Comparison of ENCODE assay signal across 1 cellular context in the genomic region with DNA sequence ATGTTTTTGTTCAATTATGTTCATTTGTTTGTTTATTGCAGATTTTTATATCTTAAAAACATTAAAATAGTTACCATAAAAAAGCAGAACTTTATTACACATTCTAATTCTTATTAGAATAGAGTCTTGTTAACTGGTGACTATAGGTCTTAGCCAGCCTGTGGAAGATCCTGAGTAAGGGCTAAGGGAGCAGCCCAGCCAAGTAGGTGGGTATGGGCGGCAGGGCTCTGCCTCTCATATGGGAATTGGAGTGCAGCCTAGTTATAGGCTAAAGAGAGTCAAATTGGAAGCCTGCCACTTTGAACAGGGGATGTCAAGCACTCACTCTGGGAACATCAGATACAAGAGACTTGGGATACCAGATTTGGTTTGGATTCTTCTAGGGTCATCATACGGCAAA.
TF ChIP-seq lines count a peak whose summit lies in the region.

No MANE protein-coding gene starts in this region.

TF ChIP-seq in HCT116, 20 proteins besides CTCF, POLR2A, EP300 and RAD21 (continued from another document):
- TF ChIP-seq, protein P1, sequence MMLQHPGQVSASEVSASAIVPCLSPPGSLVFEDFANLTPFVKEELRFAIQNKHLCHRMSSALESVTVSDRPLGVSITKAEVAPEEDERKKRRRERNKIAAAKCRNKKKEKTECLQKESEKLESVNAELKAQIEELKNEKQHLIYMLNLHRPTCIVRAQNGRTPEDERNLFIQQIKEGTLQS (IDR thresholded peaks at IDR 0.05): no peak
- TF ChIP-seq, protein P2, sequence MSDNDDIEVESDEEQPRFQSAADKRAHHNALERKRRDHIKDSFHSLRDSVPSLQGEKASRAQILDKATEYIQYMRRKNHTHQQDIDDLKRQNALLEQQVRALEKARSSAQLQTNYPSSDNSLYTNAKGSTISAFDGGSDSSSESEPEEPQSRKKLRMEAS (IDR thresholded peaks at IDR 0.05): no peak
- no peak for TF ChIP-seq EZH2 (IDR thresholded peaks at IDR 0.05)
- no peak for TF ChIP-seq YY1 (IDR thresholded peaks at IDR 0.05; ENCODE audit: extremely low read depth, insufficient replicate concordance, low read depth, low read length)
- no peak for TF ChIP-seq FOSL1 (IDR thresholded peaks at IDR 0.05; ENCODE audit: low read depth)
- TF ChIP-seq, protein P3, sequence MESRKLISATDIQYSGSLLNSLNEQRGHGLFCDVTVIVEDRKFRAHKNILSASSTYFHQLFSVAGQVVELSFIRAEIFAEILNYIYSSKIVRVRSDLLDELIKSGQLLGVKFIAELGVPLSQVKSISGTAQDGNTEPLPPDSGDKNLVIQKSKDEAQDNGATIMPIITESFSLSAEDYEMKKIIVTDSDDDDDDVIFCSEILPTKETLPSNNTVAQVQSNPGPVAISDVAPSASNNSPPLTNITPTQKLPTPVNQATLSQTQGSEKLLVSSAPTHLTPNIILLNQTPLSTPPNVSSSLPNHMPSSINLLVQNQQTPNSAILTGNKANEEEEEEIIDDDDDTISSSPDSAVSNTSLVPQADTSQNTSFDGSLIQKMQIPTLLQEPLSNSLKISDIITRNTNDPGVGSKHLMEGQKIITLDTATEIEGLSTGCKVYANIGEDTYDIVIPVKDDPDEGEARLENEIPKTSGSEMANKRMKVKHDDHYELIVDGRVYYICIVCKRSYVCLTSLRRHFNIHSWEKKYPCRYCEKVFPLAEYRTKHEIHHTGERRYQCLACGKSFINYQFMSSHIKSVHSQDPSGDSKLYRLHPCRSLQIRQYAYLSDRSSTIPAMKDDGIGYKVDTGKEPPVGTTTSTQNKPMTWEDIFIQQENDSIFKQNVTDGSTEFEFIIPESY (IDR thresholded peaks at IDR 0.05; ENCODE audit: extremely low read depth, insufficient replicate concordance, low read length): no peak
- TF ChIP-seq POLR2AphosphoS5 (IDR thresholded peaks at IDR 0.05; ENCODE audit: low read depth, low read length): no peak
- TF ChIP-seq ZNF274 (IDR thresholded peaks at IDR 0.05; ENCODE audit: low read depth, low read length): no peak
- no peak for TF ChIP-seq SRF (IDR thresholded peaks at IDR 0.05; ENCODE audit: low read depth)
